ENCODE assay signal across 23 cellular contexts in genomic region chr1:156712626-156713025, GRCh38. TPM values are rescaled to one million over a fixed set of nuclear protein-coding genes. Genes with fewer than 3 reads are reported as not detected.
DNase-seq lines count a peak whose midpoint lies in the region; ATAC-seq, FAIRE-seq and TF ChIP-seq lines count a peak whose summit lies in the region.
"Had no signal": no experiment of that assay in that cellular context is flagged by ENCODE, and none has a peak within 500 bp of the region (broad histone marks: within the 10 kb centered on the region; RNA-seq: fewer than 3 reads in every experiment).

No MANE protein-coding gene starts in this region.

- H3K27me3 Mint-ChIP-seq in astrocyte (ENCODE audit: low read depth, unreplicated experiment) = no peaks in the 10 kb centered on the region
- H3K27me3 Mint-ChIP-seq: activated CD8-positive, alpha-beta T cell treated with anti-CD3 and anti-CD28 coated beads for 36 hours had no signal

- H3K4me2 ChIP-seq in HCT116 (ENCODE audit: low read length) = peak overlapping the region; percentile 85
- H3K4me2 ChIP-seq in astrocyte (ENCODE audit: low read length) = peak overlapping the region; percentile 16

- H3K27ac Mint-ChIP-seq in astrocyte (ENCODE audit: unreplicated experiment) = no peak overlapping the region
- H3K27ac Mint-ChIP-seq: activated CD8-positive, alpha-beta T cell treated with anti-CD3 and anti-CD28 coated beads for 36 hours; activated naive CD4-positive, alpha-beta T cell treated with anti-CD3 and anti-CD28 coated beads for 36 hours; WTC11 had no signal

- TF ChIP-seq RAD21 in HCT116 (IDR thresholded peaks at IDR 0.05; ENCODE audit: low read depth) = no peak

- H3K36me3 Mint-ChIP-seq in astrocyte (ENCODE audit: low read depth, unreplicated experiment) = peaks cover 19% of the 10 kb centered on the region

- H3K4me3 ChIP-seq in HCT116 (replicated peaks in 1 of 2; ENCODE audit: low read depth in 1 of 2, low read length in 2 of 2) (peak overlapping the region in 1 of 2 experiments; percentile 18; a peak in 2 of 4 replicates), astrocyte (ENCODE audit: insufficient read depth, low read depth, low read length) (no peak overlapping the region)
- H3K4me3 ChIP-seq: A549, gastrocnemius medialis, mucosa of descending colon, SJCRH30 had no signal

- CTCF ChIA-PET in HCT116 (lab: Charles Lee) = interaction anchor here (1.5 to 14.7 kb wide), 4 partner anchors 10 to 86 kb away, joined by 5 to 310 read pairs (median 32); partner anchors contain the start of genes ISG20L2 and METTL25B

- no peak overlapping the region for H2AFZ ChIP-seq in HCT116 (ENCODE audit: low read depth, low read length, poor library complexity, severe bottlenecking)
- no peak overlapping the region for H2AFZ ChIP-seq in astrocyte (ENCODE audit: low read depth, low read length)

- intact Hi-C loops in HCT116 (cut with micrococcal nuclease) = no loop called here

- H3K27ac ChIP-seq in HCT116 (ENCODE audit: low read depth, low read length) = peak overlapping the region; percentile 68
- no peak overlapping the region for H3K27ac ChIP-seq in astrocyte (ENCODE audit: low read depth, low read length)
- H3K27ac ChIP-seq: gastrocnemius medialis, SJCRH30 had no signal

- no peak for FAIRE-seq in astrocyte (lab: Jason Lieb, UNC)
- FAIRE-seq: A549 had no signal

- POLR2A ChIA-PET in HCT116 (lab: Charles Lee) = interaction anchor here (1.2 to 3.6 kb wide), 5 partner anchors 15 to 52 kb away, joined by 3 to 22 read pairs (median 7); partner anchors contain the start of genes ISG20L2 and METTL25B

- TF ChIP-seq CTCF in HCT116 (IDR thresholded peaks at IDR 0.05 in 2 of 3, conservative IDR thresholded peaks at IDR 0.05 in 1 of 3; ENCODE audit: borderline replicate concordance in 1 of 3, insufficient read depth in 1 of 3, low read depth in 2 of 3, low read length in 2 of 3) (no peak), astrocyte (IDR thresholded peaks at IDR 0.05; ENCODE audit: insufficient read depth, low read depth, low read length) (no peak)

- H3K9ac ChIP-seq in HCT116 (ENCODE audit: low read length) (peak overlapping the region; percentile 51), astrocyte (ENCODE audit: low read length) (no peak overlapping the region)

- H3K4me1 ChIP-seq in HCT116 (ENCODE audit: control insufficient read depth in 1 of 2, insufficient read depth in 2 of 2, low read length in 2 of 2) (peaks cover 74 to 76% of the 10 kb centered on the region in 2 experiments), astrocyte (ENCODE audit: insufficient read depth, low read length) (peaks cover 38% of the 10 kb centered on the region)
- H3K4me1 ChIP-seq: gastrocnemius medialis had no signal

- H3K79me2 ChIP-seq in HCT116 (ENCODE audit: insufficient read depth, low read length) (no peaks in the 10 kb centered on the region), astrocyte (ENCODE audit: insufficient read depth, low read length) (no peaks in the 10 kb centered on the region)

- ATAC-seq in HCT116 (peak; percentile 16; the same call in 1 of the 2 replicates), HG03135 (IDR thresholded peaks at IDR 0.05; ENCODE audit: unreplicated experiment) (no peak)
- ATAC-seq: A549; activated CD8-positive, alpha-beta T cell treated with anti-CD3 and anti-CD28 coated beads for 36 hours; gastrocnemius medialis; mucosa of descending colon; WTC11 had no signal

- in situ Hi-C loops in ACHN (cut with HindIII; ENCODE audit: low pct_ligation_motif_present, low pct_unique_long_range_greater_than_20kb, low sequenced_read_pairs) = no loop called here

- no peaks in the 10 kb centered on the region for H3K27me3 ChIP-seq in HCT116 (ENCODE audit: insufficient read depth, low read length)
- H3K27me3 ChIP-seq in astrocyte (ENCODE audit: insufficient read depth, low read length) = no peaks in the 10 kb centered on the region
- H3K27me3 ChIP-seq: gastrocnemius medialis, SJCRH30 had no signal

- no peaks in the 10 kb centered on the region for H3K9me2 ChIP-seq in HCT116 (ENCODE audit: insufficient read depth)

- no peak overlapping the region for H3K4me3 Mint-ChIP-seq in astrocyte (ENCODE audit: unreplicated experiment)
- H3K4me3 Mint-ChIP-seq: activated CD8-positive, alpha-beta T cell treated with anti-CD3 and anti-CD28 coated beads for 36 hours; activated naive CD4-positive, alpha-beta T cell treated with anti-CD3 and anti-CD28 coated beads for 36 hours; WTC11 had no signal

- peak; percentile 35 for DNase-seq in ACHN
- no peak for DNase-seq in HCT116 (ENCODE audit: low read depth, low spot score)
- DNase-seq in astrocyte (ENCODE audit: low read depth) = no peak
- peak; percentile 85 for DNase-seq in islet precursor cell
- no peak for DNase-seq in cerebellar nuclear complex (lab: John Stamatoyannopoulos, UW)
- DNase-seq in SK-N-DZ (ENCODE audit: low spot score) = no peak
- DNase-seq in stimulated activated CD4-positive, alpha-beta T cell treated with anti-CD3 and anti-CD28 coated beads, Interleukin-4, amount 100 ng/mL, for 1 hour = no peak
- DNase-seq: activated CD8-positive, alpha-beta T cell treated with anti-CD3 and anti-CD28 coated beads for 36 hours; activated naive CD4-positive, alpha-beta T cell treated with anti-CD3 and anti-CD28 coated beads for 36 hours; activated T-cell treated with anti-CD3 and anti-CD28 coated beads, Interleukin-2, amount 50 U/mL, for 1 hour; aorta; DMS153; gastrocnemius medialis; mucosa of descending colon; NCI-H1417; NCI-H526 treated with DMSO at 0.1 percent for 48 hours; SJCRH30; stimulated activated CD4-positive, alpha-beta T cell treated with anti-CD3 and anti-CD28 coated beads, Interleukin-12 subunit alpha, Interleukin-12 subunit beta, amount 100 ng/mL, for 4 hours; substantia nigra had no signal

- no peak for TF ChIP-seq POLR2A in HCT116 (IDR thresholded peaks at IDR 0.05; ENCODE audit: borderline replicate concordance, extremely low read depth, insufficient read depth, insufficient read length)

- no peaks in the 10 kb centered on the region for H3K9me3 Mint-ChIP-seq in astrocyte (ENCODE audit: unreplicated experiment)
- H3K9me3 Mint-ChIP-seq: activated CD8-positive, alpha-beta T cell treated with anti-CD3 and anti-CD28 coated beads for 36 hours; activated naive CD4-positive, alpha-beta T cell treated with anti-CD3 and anti-CD28 coated beads for 36 hours; WTC11 had no signal

- H3K9me3 ChIP-seq in HCT116 (ENCODE audit: control insufficient read depth in 1 of 2, insufficient read depth in 1 of 2, low read depth in 1 of 2, low read length in 2 of 2) (no peaks in the 10 kb centered on the region), astrocyte (ENCODE audit: insufficient read depth, low read depth, low read length) (no peaks in the 10 kb centered on the region)
- H3K9me3 ChIP-seq: A549, gastrocnemius medialis, mucosa of descending colon, SJCRH30 had no signal

- RAD21 ChIA-PET in HCT116 (lab: Charles Lee; ENCODE audit: low non-redundant PET in 1 of 2, low total read pairs in 2 of 2, uncharacterized antibody in 2 of 2, unreplicated experiment in 2 of 2) = interaction anchor here (2.1 to 3.8 kb wide), 1 partner anchor 23 kb away, joined by 7 to 11 read pairs; no protein-coding TSS in a partner anchor

- no TSS peak for BruUV-seq in HCT116 (replicated peaks; lab: Mats Ljungman, UMichigan)

- H3K4me1 Mint-ChIP-seq in astrocyte (ENCODE audit: low read depth, unreplicated experiment) = peaks cover 22% of the 10 kb centered on the region

- H3K36me3 ChIP-seq in HCT116 (ENCODE audit: control insufficient read depth in 1 of 2, insufficient read depth in 2 of 2, low read length in 2 of 2) = no peaks in the 10 kb centered on the region
- H3K36me3 ChIP-seq in astrocyte (ENCODE audit: insufficient read depth, low read length) = no peaks in the 10 kb centered on the region
- H3K36me3 ChIP-seq: gastrocnemius medialis, SJCRH30 had no signal

- H4K20me1 ChIP-seq in HCT116 (ENCODE audit: insufficient read depth) = no peaks in the 10 kb centered on the region
- no peaks in the 10 kb centered on the region for H4K20me1 ChIP-seq in astrocyte (ENCODE audit: insufficient read depth, low read length)

TF ChIP-seq in HCT116, 20 proteins besides CTCF, POLR2A, EP300 and RAD21 (continues in another document):
- TF ChIP-seq TCF7L2 (IDR thresholded peaks at IDR 0.05; ENCODE audit: borderline replicate concordance, extremely low read depth, insufficient read depth, insufficient read length) = no peak

RNA-seq across cellular contexts. Expression of gene CRABP2, which starts 7.2 kb away (rescaled TPM):
- total RNA-seq in HCT116 (2021; ENCODE audit: unreplicated experiment) = 209 TPM
- polyA plus RNA-seq in HCT116 (2012) = 360 and 403 TPM in 2 replicates
- total RNA-seq in astrocyte = 278 and 339 TPM in 2 replicates
- 5.4 and 5.6 TPM in 2 replicates for polyA plus RNA-seq in SK-N-DZ (2014; cell fraction: cytosol; rRNA removed)
- 1.1 and 1.9 TPM in 2 replicates for polyA plus RNA-seq in SK-N-DZ (2014; cell fraction: nucleus; rRNA removed)

RNA-seq across cellular contexts. Expression of gene METTL25B, which starts 15.6 kb away (rescaled TPM):
- total RNA-seq in HCT116 (2021; ENCODE audit: unreplicated experiment) = 36.5 TPM
- polyA plus RNA-seq in HCT116 (2012) = 32.6 and 39.7 TPM in 2 replicates
- 9.9 and 11.1 TPM in 2 replicates for total RNA-seq in astrocyte
- 37.7 and 39.2 TPM in 2 replicates for polyA plus RNA-seq in SK-N-DZ (2014; cell fraction: cytosol; rRNA removed)
- polyA plus RNA-seq in SK-N-DZ (2014; cell fraction: nucleus; rRNA removed) = 54.6 and 79.2 TPM in 2 replicates

RNA-seq across cellular contexts. Expression of gene ISG20L2, which starts 15.9 kb away (rescaled TPM):
- total RNA-seq in HCT116 (2021; ENCODE audit: unreplicated experiment) (41.7 TPM), astrocyte (30.1 and 33.4 TPM in 2 replicates)
- polyA plus RNA-seq in HCT116 (2012) = 19.9 and 23.3 TPM in 2 replicates
- 40.3 and 50.7 TPM in 2 replicates for polyA plus RNA-seq in SK-N-DZ (2014; cell fraction: cytosol; rRNA removed)
- polyA plus RNA-seq in SK-N-DZ (2014; cell fraction: nucleus; rRNA removed) = 5.3 and 6.9 TPM in 2 replicates

RNA-seq across cellular contexts. Expression of gene MRPL24, which starts 28.3 kb away (rescaled TPM):
- total RNA-seq in HCT116 (2021; ENCODE audit: unreplicated experiment) = 111 TPM
- polyA plus RNA-seq in HCT116 (2012) = 106 and 142 TPM in 2 replicates
- 37.4 and 46.5 TPM in 2 replicates for total RNA-seq in astrocyte
- 98.9 and 109 TPM in 2 replicates for polyA plus RNA-seq in SK-N-DZ (2014; cell fraction: cytosol; rRNA removed)
- polyA plus RNA-seq in SK-N-DZ (2014; cell fraction: nucleus; rRNA removed) = 67.7 and 93.2 TPM in 2 replicates

RNA-seq across cellular contexts. Expression of gene NES, which starts 35.4 kb away (rescaled TPM):
- total RNA-seq in HCT116 (2021; ENCODE audit: unreplicated experiment) (8.4 TPM), astrocyte (280 and 310 TPM in 2 replicates)
- polyA plus RNA-seq in HCT116 (2012) = 3.6 and 5.2 TPM in 2 replicates
- 14.8 and 34.1 TPM in 2 replicates for polyA plus RNA-seq in SK-N-DZ (2014; cell fraction: cytosol; rRNA removed)
- 38.7 and 46.8 TPM in 2 replicates for polyA plus RNA-seq in SK-N-DZ (2014; cell fraction: nucleus; rRNA removed)
- total RNA-seq: activated CD8-positive, alpha-beta T cell treated with anti-CD3 and anti-CD28 coated beads for 36 hours; activated naive CD4-positive, alpha-beta T cell treated with anti-CD3 and anti-CD28 coated beads for 36 hours; T-helper 2 cell treated with Interferon-gamma antibody and Interleukin-4, amounts not matched to agents 100 ng/mL and 5 ng/mL, for 36 hours had no signal

Comparison
In these comparisons a context has a peak if more than half of its experiments do, and no peak if none do; other contexts are left out.
1. DNase-seq: peak in ACHN (single experiment) and islet precursor cell (single experiment); none in HCT116 (single experiment), astrocyte (single experiment), cerebellar nuclear complex (0 of 2), SK-N-DZ (single experiment) and stimulated activated CD4-positive, alpha-beta T cell treated with anti-CD3 and anti-CD28 coated beads, Interleukin-4, amount 100 ng/mL, for 1 hour (single experiment).